8 cellular contexts compared by ENCODE assay signal in genomic region chr19:46862504-46862835, GRCh38. TPM values are rescaled to one million over a fixed set of nuclear protein-coding genes. Genes with fewer than 3 reads are reported as not detected.
DNase-seq lines count a peak whose midpoint lies in the region; ATAC-seq and TF ChIP-seq lines count a peak whose summit lies in the region.

No MANE protein-coding gene starts in this region.

- intact Hi-C loops in testis (cut with DNase I; ENCODE audit: low total_unique reads), result no loop called here

- TF ChIP-seq CTCF in HL-60 (IDR thresholded peaks at IDR 0.05; ENCODE audit: insufficient read depth, low read length), result no peak
- TF ChIP-seq CTCF in astrocyte of the cerebellum (IDR thresholded peaks at IDR 0.05; ENCODE audit: low read depth, low read length, missing control alignments), result no peak
- TF ChIP-seq CTCF in testis (IDR thresholded peaks at IDR 0.05), result no peak

- no peaks in the 10 kb centered on the region for H3K36me3 ChIP-seq in testis (ENCODE audit: low read depth, missing control alignments)

- 4 to 10% methylated on average over 9 of the region's 9 CpGs for WGBS in testis, 2 donors

- TF ChIP-seq POLR2A in testis (IDR thresholded peaks at IDR 0.05), result no peak

- H3K4me3 ChIP-seq in HL-60 (replicated peaks; ENCODE audit: insufficient read depth, low read length) (peak overlapping the region; percentile 84), astrocyte of the cerebellum (ENCODE audit: low read depth, low read length) (peak overlapping the region; percentile 67), testis (peak overlapping the region in 1 of 2 donors; percentile 99)

- no peak for DNase-seq in HL-60 (ENCODE audit: low read depth in 1 of 2, low spot score in 1 of 2)
- DNase-seq in astrocyte of the cerebellum (ENCODE audit: low read depth), result no peak
- DNase-seq in kidney tubule cell (ENCODE audit: low spot score), result peak; percentile 23
- DNase-seq in testis, result peak; percentile 12
- DNase-seq in T-helper 1 cell, result no peak
- DNase-seq in NK-92 treated with Interleukin-12 subunit alpha and Interleukin-12 subunit beta, amount 100 ng/mL, for 24 hours (lab: John Stamatoyannopoulos, UW), result no peak

- peaks cover 42% of the 10 kb centered on the region for H3K4me1 ChIP-seq in testis

- in situ Hi-C loops in astrocyte of the cerebellum (cut with HindIII; ENCODE audit: low sequenced_read_pairs), result no loop called here

- H3K27ac ChIP-seq in HL-60 (replicated peaks) (no peak overlapping the region), testis (peak overlapping the region in 1 of 2 donors; percentile 99)

- no peaks in the 10 kb centered on the region for H3K9me3 ChIP-seq in testis

- H3K27me3 ChIP-seq in HL-60 (ENCODE audit: insufficient read depth, poor library complexity, severe bottlenecking), result no peaks in the 10 kb centered on the region
- H3K27me3 ChIP-seq in testis, result no peaks in the 10 kb centered on the region

- no peak for ATAC-seq in HG02970 (IDR thresholded peaks at IDR 0.05; ENCODE audit: low FRiP score, unreplicated experiment)
- no peak for ATAC-seq in GM18519 (IDR thresholded peaks at IDR 0.05; ENCODE audit: low FRiP score, unreplicated experiment)

RNA-seq across cellular contexts. Expression of gene ARHGAP35, which starts 1.7 kb away (rescaled TPM):
- 100 to 1,000 TPM in 1 of 2 donors, 10 to 100 TPM in 1; 71.9 to 112 TPM for total RNA-seq in testis
- 155 TPM for polyA plus RNA-seq in testis (ENCODE audit: insufficient read depth, low read depth, low replicate concordance)

RNA-seq across cellular contexts. Expression of gene AP2S1, which starts 11.8 kb away (rescaled TPM):
- total RNA-seq in testis, result 100 to 1,000 TPM; 121 to 140 TPM
- polyA plus RNA-seq in testis (ENCODE audit: insufficient read depth, low read depth, low replicate concordance), result 127 TPM

Comparison
In these comparisons a context has a peak if more than half of its experiments do, and no peak if none do; other contexts are left out.
1. DNase-seq: peak in kidney tubule cell (single experiment) and testis (single experiment); none in HL-60 (0 of 2), astrocyte of the cerebellum (single experiment), T-helper 1 cell (0 of 5) and NK-92 treated with Interleukin-12 subunit alpha and Interleukin-12 subunit beta, amount 100 ng/mL, for 24 hours (single experiment).